In the genomic region with DNA sequence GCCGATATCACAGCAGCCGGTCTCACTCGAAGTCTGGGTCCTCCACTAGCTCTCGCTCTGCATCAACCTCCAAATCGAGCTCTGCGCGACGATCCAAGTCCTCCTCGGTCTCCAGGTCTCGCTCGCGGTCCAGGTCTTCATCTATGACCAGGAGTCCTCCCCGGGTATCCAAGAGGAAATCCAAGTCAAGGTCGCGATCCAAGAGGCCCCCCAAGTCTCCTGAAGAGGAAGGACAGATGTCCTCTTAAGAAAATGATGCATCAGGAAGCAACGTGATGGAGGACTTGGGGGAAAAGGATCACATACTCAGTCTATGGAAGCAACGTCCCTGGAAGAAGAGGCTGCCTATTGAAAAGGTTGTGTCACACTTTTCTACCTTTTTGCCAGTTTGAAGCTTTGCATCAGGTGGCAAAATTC, we compare ENCODE assay signal across 8 cellular contexts. TPM values are rescaled to one million over a fixed set of nuclear protein-coding genes. Genes with fewer than 3 reads are reported as not detected.
DNase-seq lines count a peak whose midpoint lies in the region; ATAC-seq, FAIRE-seq and TF ChIP-seq lines count a peak whose summit lies in the region.

No MANE protein-coding gene starts in this region.

- H3K9me3 Mint-ChIP-seq in CD8-positive, alpha-beta T cell = no peaks in the 10 kb centered on the region
- no peaks in the 10 kb centered on the region for H3K9me3 Mint-ChIP-seq in activated naive CD4-positive, alpha-beta T cell treated with anti-CD3 and anti-CD28 coated beads, Interleukin-2, amount 50 U/mL, for 24 hours

- POLR2A ChIA-PET in CD8-positive, alpha-beta T cell (lab: Charles Lee) = interaction anchor here (0.6 to 8.9 kb wide), 25 partner anchors 8 to 1284 kb away, joined by 3 to 200 read pairs (median 6); a partner anchor contains a TSS

- peak overlapping the region; percentile 97 for H3K27ac Mint-ChIP-seq in CD8-positive, alpha-beta T cell
- peak overlapping the region; percentile 98 for H3K27ac Mint-ChIP-seq in activated naive CD4-positive, alpha-beta T cell treated with anti-CD3 and anti-CD28 coated beads, Interleukin-2, amount 50 U/mL, for 24 hours

- TF ChIP-seq EP300 in sigmoid colon (IDR thresholded peaks at IDR 0.05) = no peak

- H3K36me3 ChIP-seq in CD8-positive, alpha-beta T cell (ENCODE audit: insufficient read depth, low read length) = no peaks in the 10 kb centered on the region
- H3K36me3 ChIP-seq in HUES64 (ENCODE audit: insufficient read depth, low read length) = no peaks in the 10 kb centered on the region
- H3K36me3 ChIP-seq in sigmoid colon = no peaks in the 10 kb centered on the region

- peak overlapping the region; percentile 85 for H3K9ac ChIP-seq in HUES64 (ENCODE audit: low read depth, low read length)

- TF ChIP-seq CTCF in CD8-positive, alpha-beta T cell (IDR thresholded peaks at IDR 0.05) = no peak
- TF ChIP-seq CTCF in sigmoid colon (IDR thresholded peaks at IDR 0.05) = no peak

- TF ChIP-seq POLR2A in sigmoid colon (IDR thresholded peaks at IDR 0.05) = no peak

- peak in 3 of 7 experiments; percentile 34 to 76 (median 34) for DNase-seq in CD8-positive, alpha-beta T cell
- DNase-seq in left ventricle myocardium superior (no peak), sigmoid colon (no peak), 8988T (no peak), frontal cortex (ENCODE audit: low spot score in 2 of 2) (no peak)

- WGBS in HUES64 = under 1% methylated on average over 17 of the region's 17 CpGs
- WGBS in sigmoid colon, 2 donors = 0 to 1% methylated on average over 17 of the region's 17 CpGs

- no peaks in the 10 kb centered on the region for H3K27me3 Mint-ChIP-seq in CD8-positive, alpha-beta T cell (ENCODE audit: low read depth)
- no peaks in the 10 kb centered on the region for H3K27me3 Mint-ChIP-seq in activated naive CD4-positive, alpha-beta T cell treated with anti-CD3 and anti-CD28 coated beads, Interleukin-2, amount 50 U/mL, for 24 hours

- H3K4me3 ChIP-seq in CD8-positive, alpha-beta T cell (ENCODE audit: low read depth, low read length) = peak overlapping the region; percentile 94
- H3K4me3 ChIP-seq in HUES64 (ENCODE audit: low read length) = peak overlapping the region; percentile 79
- peak overlapping the region; percentile 71 to 83 (median 80) for H3K4me3 ChIP-seq in sigmoid colon

- FAIRE-seq in frontal cortex (lab: Jason Lieb, UNC) = no peak

- H3K9me3 ChIP-seq in CD8-positive, alpha-beta T cell (ENCODE audit: low read length) = no peaks in the 10 kb centered on the region
- no peaks in the 10 kb centered on the region for H3K9me3 ChIP-seq in HUES64 (ENCODE audit: insufficient read depth, low read depth, low read length)
- H3K9me3 ChIP-seq in sigmoid colon = no peaks in the 10 kb centered on the region

- no peak for ATAC-seq in CD8-positive, alpha-beta T cell
- ATAC-seq in left ventricle myocardium superior = peak; percentile 3
- no peak for ATAC-seq in GM21390 (IDR thresholded peaks at IDR 0.05; ENCODE audit: unreplicated experiment)

- H3K36me3 Mint-ChIP-seq in CD8-positive, alpha-beta T cell = peaks cover 25% of the 10 kb centered on the region
- peaks cover 9% of the 10 kb centered on the region for H3K36me3 Mint-ChIP-seq in activated naive CD4-positive, alpha-beta T cell treated with anti-CD3 and anti-CD28 coated beads, Interleukin-2, amount 50 U/mL, for 24 hours

- peaks cover 33% of the 10 kb centered on the region for H3K4me1 Mint-ChIP-seq in CD8-positive, alpha-beta T cell (ENCODE audit: low read depth)
- H3K4me1 Mint-ChIP-seq in activated naive CD4-positive, alpha-beta T cell treated with anti-CD3 and anti-CD28 coated beads, Interleukin-2, amount 50 U/mL, for 24 hours = peaks cover 35% of the 10 kb centered on the region

- H3K4me3 Mint-ChIP-seq in CD8-positive, alpha-beta T cell = peak overlapping the region; percentile 96
- peak overlapping the region; percentile 98 for H3K4me3 Mint-ChIP-seq in activated naive CD4-positive, alpha-beta T cell treated with anti-CD3 and anti-CD28 coated beads, Interleukin-2, amount 50 U/mL, for 24 hours

- H3K27me3 ChIP-seq in CD8-positive, alpha-beta T cell (ENCODE audit: insufficient read depth, low read length) = no peaks in the 10 kb centered on the region
- H3K27me3 ChIP-seq in HUES64 (ENCODE audit: insufficient read depth, low read length) = no peaks in the 10 kb centered on the region
- no peaks in the 10 kb centered on the region for H3K27me3 ChIP-seq in sigmoid colon

- H3K4me1 ChIP-seq in CD8-positive, alpha-beta T cell (ENCODE audit: insufficient read depth, low read length) = peaks cover 23% of the 10 kb centered on the region
- H3K4me1 ChIP-seq in HUES64 (ENCODE audit: insufficient read depth, low read length) (peaks cover 14% of the 10 kb centered on the region), sigmoid colon (peaks cover 0 to 20% (median 17%) of the 10 kb centered on the region in 4 donors)

- H3K27ac ChIP-seq in CD8-positive, alpha-beta T cell (ENCODE audit: low read depth, low read length) = peak overlapping the region; percentile 90
- no peak overlapping the region for H3K27ac ChIP-seq in HUES64 (ENCODE audit: low read depth, low read length)
- peak overlapping the region; percentile 91 to 99 (median 98) for H3K27ac ChIP-seq in sigmoid colon

- intact Hi-C loops in CD8-positive, alpha-beta T cell (cut with DNase I, micrococcal nuclease) = loop anchor here (1.0 to 10.0 kb wide), 15 partner anchors 21 to 1863 kb away; a partner anchor contains a TSS
- intact Hi-C loops in left ventricle myocardium superior (cut with micrococcal nuclease) = loop anchor here (10.0 kb wide), 1 partner anchor 93 kb away; a partner anchor contains a TSS
- intact Hi-C loops in sigmoid colon (cut with DNase I) = loop anchor here (1.0 to 10.0 kb wide), 10 partner anchors 21 to 719 kb away; a partner anchor contains a TSS

- CTCF ChIA-PET in CD8-positive, alpha-beta T cell (lab: Charles Lee) = interaction anchor here (0.9 to 6.6 kb wide), 18 partner anchors 12 to 695 kb away, joined by 3 to 78 read pairs (median 5); a partner anchor contains a TSS

RNA-seq across cellular contexts. Expression of a gene that starts 1.1 kb away (rescaled TPM):
- 10 to 100 TPM; 51.8 to 53.8 TPM for total RNA-seq in CD8-positive, alpha-beta T cell
- polyA plus RNA-seq in HUES64 (2013, experiment 1 of 2) = 15.9 TPM
- 14.3 TPM for polyA plus RNA-seq in HUES64 (2013, experiment 2 of 2)
- total RNA-seq in left ventricle myocardium superior (24.9 TPM), sigmoid colon (10 to 100 TPM; 15.0 to 30.4 (median 25.2) TPM), frontal cortex (20.0 TPM)
- polyA plus RNA-seq in sigmoid colon = 10 to 100 TPM; 34.6 to 54.7 (median 37.2) TPM

RNA-seq across cellular contexts. Expression of a gene that starts 18.6 kb away (rescaled TPM):
- not detected for total RNA-seq in CD8-positive, alpha-beta T cell
- not detected for polyA plus RNA-seq in HUES64 (2013, experiment 1 of 2)
- not detected for polyA plus RNA-seq in HUES64 (2013, experiment 2 of 2)
- total RNA-seq in left ventricle myocardium superior = not detected
- not detected for total RNA-seq in sigmoid colon
- not detected for polyA plus RNA-seq in sigmoid colon
- not detected for total RNA-seq in frontal cortex

RNA-seq across cellular contexts. Expression of a gene that starts 21.8 kb away (rescaled TPM):
- 1 to 10 TPM; 5.6 to 5.9 TPM for total RNA-seq in CD8-positive, alpha-beta T cell
- polyA plus RNA-seq in HUES64 (2013, experiment 1 of 2) = 1.5 TPM
- 2.2 TPM for polyA plus RNA-seq in HUES64 (2013, experiment 2 of 2)
- total RNA-seq in left ventricle myocardium superior = 10.7 TPM
- 10 to 100 TPM; 18.1 to 31.4 (median 21.0) TPM for total RNA-seq in sigmoid colon
- 10 to 100 TPM in 1 of 3 donors, 1 to 10 TPM in 2; 7.8 to 26.5 (median 8.3) TPM for polyA plus RNA-seq in sigmoid colon
- total RNA-seq in frontal cortex = 25.7 TPM

RNA-seq across cellular contexts. Expression of a gene that starts 42.8 kb away (rescaled TPM):
- not detected for total RNA-seq in CD8-positive, alpha-beta T cell
- not detected for polyA plus RNA-seq in HUES64 (2013, experiment 1 of 2)
- polyA plus RNA-seq in HUES64 (2013, experiment 2 of 2) = not detected
- total RNA-seq in left ventricle myocardium superior = not detected
- total RNA-seq in sigmoid colon = not detected
- polyA plus RNA-seq in sigmoid colon = not detected
- total RNA-seq in frontal cortex = not detected
